Comparison of ENCODE assay signal across 8 cellular contexts in the genomic region with DNA sequence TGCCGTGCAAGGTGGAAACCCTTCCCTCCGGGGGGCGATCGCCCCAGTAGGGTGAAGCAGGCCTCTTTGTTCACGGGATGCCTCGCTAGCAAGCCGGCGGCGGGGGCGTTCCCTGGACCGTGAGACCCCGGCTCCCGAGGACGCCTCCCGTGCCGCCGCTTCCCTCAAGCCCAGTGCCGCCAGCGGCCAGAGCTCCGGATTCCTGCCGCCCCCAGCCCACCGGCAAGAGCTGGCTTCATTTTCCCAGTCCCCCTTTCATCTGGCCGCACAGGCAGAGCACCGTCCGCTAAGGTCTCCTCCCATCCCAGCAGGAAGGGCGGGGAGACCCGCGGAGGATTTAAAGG. TPM values are rescaled to one million over a fixed set of nuclear protein-coding genes. Genes with fewer than 3 reads are reported as not detected.
DNase-seq lines count a peak whose midpoint lies in the region; ATAC-seq and TF ChIP-seq lines count a peak whose summit lies in the region.

No MANE protein-coding gene starts in this region.

- peak overlapping the region; percentile 83 for H3K4me3 Mint-ChIP-seq in stimulated activated naive CD8-positive, alpha-beta T cell treated with anti-CD3 and anti-CD28 coated beads, Interleukin-15, Interleukin-2, amounts not matched to agents 100 ng/mL and 50 ng/mL, for 24 hours

- intact Hi-C loops in body of pancreas (cut with DNase I): no loop called here
- intact Hi-C loops in right lobe of liver (cut with DNase I): no loop called here

- H3K27ac Mint-ChIP-seq in stimulated activated naive CD8-positive, alpha-beta T cell treated with anti-CD3 and anti-CD28 coated beads, Interleukin-15, Interleukin-2, amounts not matched to agents 100 ng/mL and 50 ng/mL, for 24 hours: peak overlapping the region; percentile 80

- TF ChIP-seq CTCF in GM12865 (IDR thresholded peaks at IDR 0.05; ENCODE audit: insufficient read depth, low read depth, low read length, missing control alignments): no peak
- TF ChIP-seq CTCF in body of pancreas (IDR thresholded peaks at IDR 0.05): peak in 5 of 7 experiments; percentile 9 to 31 (median 26)
- TF ChIP-seq CTCF in right lobe of liver (IDR thresholded peaks at IDR 0.05): peak in 1 of 4 donors; percentile 22

- peaks cover 23% of the 10 kb centered on the region for H3K27me3 Mint-ChIP-seq in stimulated activated naive CD8-positive, alpha-beta T cell treated with anti-CD3 and anti-CD28 coated beads, Interleukin-15, Interleukin-2, amounts not matched to agents 100 ng/mL and 50 ng/mL, for 24 hours

- DNase-seq in GM12865 (ENCODE audit: low read depth) (peak; percentile 62), T follicular helper cell (ENCODE audit: low read depth) (peak; percentile 31), body of pancreas (peak in 3 of 4 donors; percentile 30 to 49 (median 41)), right lobe of liver (peak in 1 of 3 donors; percentile 71), NCI-H2029 (lab: John Stamatoyannopoulos, UW) (no peak), HuH-7 (ENCODE audit: low spot score) (no peak)

- no peaks in the 10 kb centered on the region for H3K36me3 ChIP-seq in body of pancreas (replicated peaks in 1 of 2; ENCODE audit: insufficient read depth in 1 of 2, low read depth in 2 of 2)
- no peaks in the 10 kb centered on the region for H3K36me3 ChIP-seq in right lobe of liver

- H3K27me3 ChIP-seq in body of pancreas: no peaks in the 10 kb centered on the region
- no peaks in the 10 kb centered on the region for H3K27me3 ChIP-seq in right lobe of liver

- no peak for TF ChIP-seq POLR2A in body of pancreas (IDR thresholded peaks at IDR 0.05)
- no peak for TF ChIP-seq POLR2A in right lobe of liver (IDR thresholded peaks at IDR 0.05)

- H3K36me3 Mint-ChIP-seq in stimulated activated naive CD8-positive, alpha-beta T cell treated with anti-CD3 and anti-CD28 coated beads, Interleukin-15, Interleukin-2, amounts not matched to agents 100 ng/mL and 50 ng/mL, for 24 hours (ENCODE audit: low read depth): no peaks in the 10 kb centered on the region

- H3K27ac ChIP-seq in body of pancreas (peak overlapping the region; percentile 55 to 82 (median 77)), right lobe of liver (peak overlapping the region; percentile 65 to 82 (median 75))

- H3K4me3 ChIP-seq in GM12865 (ENCODE audit: low read depth, low read length) (peak overlapping the region; percentile 93), body of pancreas (peak overlapping the region; percentile 49 to 59), right lobe of liver (peak overlapping the region; percentile 63 to 79 (median 77))

- H3K9me3 ChIP-seq in body of pancreas: no peaks in the 10 kb centered on the region
- H3K9me3 ChIP-seq in right lobe of liver: no peaks in the 10 kb centered on the region

- H3K4me1 ChIP-seq in body of pancreas (peaks cover 44% of the 10 kb centered on the region), right lobe of liver (peaks cover 0 to 15% (median 6%) of the 10 kb centered on the region in 4 donors)

- WGBS in body of pancreas, 2 donors: 0% methylated on average over 28 of the region's 28 CpGs; no CpG with 5 or more reads in 1 of the 2 donors
- no CpG with 5 or more reads among the region's 28 CpGs for WGBS in right lobe of liver (ENCODE audit: insufficient coverage, low coverage, low lambda C conversion rate, missing lambda C conversion rate)

- ATAC-seq in HG02610 (IDR thresholded peaks at IDR 0.05; ENCODE audit: unreplicated experiment) (peak; percentile 11), body of pancreas (no peak), right lobe of liver (peak in 1 of 4 donors; percentile 10)

- no peaks in the 10 kb centered on the region for H3K9me3 Mint-ChIP-seq in stimulated activated naive CD8-positive, alpha-beta T cell treated with anti-CD3 and anti-CD28 coated beads, Interleukin-15, Interleukin-2, amounts not matched to agents 100 ng/mL and 50 ng/mL, for 24 hours

- H3K4me1 Mint-ChIP-seq in stimulated activated naive CD8-positive, alpha-beta T cell treated with anti-CD3 and anti-CD28 coated beads, Interleukin-15, Interleukin-2, amounts not matched to agents 100 ng/mL and 50 ng/mL, for 24 hours (ENCODE audit: low read depth): peaks cover 72% of the 10 kb centered on the region

RNA-seq across cellular contexts. Expression of a gene that starts 16.3 kb away (rescaled TPM):
- 1 to 10 TPM; 6.6 to 6.7 TPM for total RNA-seq in body of pancreas
- total RNA-seq in right lobe of liver: 1 to 10 TPM; 2.0 to 6.2 (median 3.4) TPM

Comparison
In these comparisons a context has a peak if more than half of its experiments do, and no peak if none do; other contexts are left out.
1. DNase-seq: peak in GM12865 (single experiment), T follicular helper cell (single experiment) and body of pancreas (3 of 4); none in NCI-H2029 (single experiment) and HuH-7 (single experiment).
2. Peak in every context shown above with its lines, with median percentiles within 50 percentile points of each other: H3K4me3 ChIP-seq.